24 cellular contexts compared by ENCODE assay signal in the genomic region with DNA sequence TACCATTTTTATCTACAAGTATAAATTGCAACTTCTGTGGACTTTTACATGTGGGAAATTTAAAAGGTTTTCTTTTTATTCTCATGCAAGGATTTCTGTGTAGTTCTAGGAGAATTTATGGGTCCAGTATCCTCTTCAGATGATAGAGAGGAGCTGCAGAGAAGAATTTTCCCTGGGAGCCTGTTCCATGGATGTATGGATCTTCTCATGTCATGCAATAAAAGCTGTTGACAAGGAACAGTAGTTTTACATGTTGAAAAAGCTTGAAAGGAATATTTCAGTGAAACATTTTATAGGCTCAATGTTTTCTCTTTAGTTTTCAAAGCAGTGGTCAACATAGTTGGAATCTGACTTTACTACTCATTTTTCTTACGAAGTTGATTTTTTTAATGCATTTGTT.
"Had no signal": no experiment of that assay in that cellular context is flagged by ENCODE, and none has a peak within 500 bp of the region (broad histone marks: within the 10 kb centered on the region; RNA-seq: fewer than 3 reads in every experiment).

No MANE protein-coding gene starts in this region.

- H3K9me3 Mint-ChIP-seq: dendritic cell treated with granulocyte-macrophage colony-stimulating factor and Interleukin-4, amounts not matched to agents 40 ng/mL and 50 ng/mL, for 4 days; effector memory CD8-positive, alpha-beta T cell had no signal

- DNase-seq: colonic mucosa; cortex of kidney; dermis blood vessel endothelial cell; dorsolateral prefrontal cortex; effector CD4-positive, alpha-beta T cell; effector CD8-positive, alpha-beta T cell; effector memory CD4-positive, alpha-beta T cell; effector memory CD8-positive, alpha-beta T cell; endodermal cell; erythroblast; esophagus squamous epithelium; foreskin fibroblast; foreskin keratinocyte; foreskin melanocyte; gastrocnemius medialis; glutamatergic neuron; head of caudate nucleus; heart left ventricle; heart right ventricle had no signal

- H3K4me1 Mint-ChIP-seq: endodermal cell had no signal

- H3K4me3 Mint-ChIP-seq: dendritic cell treated with granulocyte-macrophage colony-stimulating factor and Interleukin-4, amounts not matched to agents 40 ng/mL and 50 ng/mL, for 4 days; effector memory CD8-positive, alpha-beta T cell; endodermal cell had no signal

- H3K4me3 ChIP-seq: colonic mucosa, coronary artery, dorsolateral prefrontal cortex, esophagus muscularis mucosa, esophagus squamous epithelium, gastrocnemius medialis, gastroesophageal sphincter, heart left ventricle, heart right ventricle had no signal

- H3K27me3 Mint-ChIP-seq: dendritic cell treated with granulocyte-macrophage colony-stimulating factor and Interleukin-4, amounts not matched to agents 40 ng/mL and 50 ng/mL, for 4 days; effector memory CD8-positive, alpha-beta T cell had no signal

- ATAC-seq: effector memory CD8-positive, alpha-beta T cell; esophagus mucosa; foreskin keratinocyte; gastrocnemius medialis; gastroesophageal sphincter; heart left ventricle; heart right ventricle had no signal

- H3K27ac Mint-ChIP-seq: dendritic cell treated with granulocyte-macrophage colony-stimulating factor and Interleukin-4, amounts not matched to agents 40 ng/mL and 50 ng/mL, for 4 days; effector memory CD8-positive, alpha-beta T cell; endodermal cell had no signal
